25 cellular contexts compared by ENCODE assay signal in genomic region chrX:39981946-39982345, GRCh38.
DNase-seq lines count a peak whose midpoint lies in the region; ATAC-seq, FAIRE-seq and TF ChIP-seq lines count a peak whose summit lies in the region.
"Had no signal": no experiment of that assay in that cellular context is flagged by ENCODE, and none has a peak within 500 bp of the region (broad histone marks: within the 10 kb centered on the region; RNA-seq: fewer than 3 reads in every experiment).

No MANE protein-coding gene starts in this region.

- DNase-seq in activated naive CD8-positive, alpha-beta T cell treated with anti-CD3 and anti-CD28 coated beads, Interleukin-2, amount 50 U/mL, for 24 hours: no peak
- DNase-seq in activated naive CD8-positive, alpha-beta T cell treated with anti-CD3 and anti-CD28 coated beads for 36 hours: no peak
- no peak for DNase-seq in K562 (ENCODE audit: extremely low read depth in 1 of 4, low spot score in 3 of 4)
- DNase-seq in myocyte (ENCODE audit: low read depth): peak; percentile 59
- DNase-seq in tibial artery: no peak
- no peak for DNase-seq in HT-29 (ENCODE audit: low spot score)
- DNase-seq: CD4-positive, alpha-beta T cell; CD8-positive, alpha-beta memory T cell; DMS 273 treated with DMSO at 0.1 percent for 48 hours; DMS79; EL; GDM1; GOT3; HFFc6 had no signal

- in situ Hi-C loops in K562 (cut with MboI): no loop called here

- no peaks in the 10 kb centered on the region for H3K9me3 Mint-ChIP-seq in activated naive CD8-positive, alpha-beta T cell treated with anti-CD3 and anti-CD28 coated beads, Interleukin-2, amount 50 U/mL, for 24 hours
- no peaks in the 10 kb centered on the region for H3K9me3 Mint-ChIP-seq in activated naive CD8-positive, alpha-beta T cell treated with anti-CD3 and anti-CD28 coated beads for 36 hours
- H3K9me3 Mint-ChIP-seq: CD4-positive, alpha-beta T cell; HFFc6 had no signal

- H3K27ac Mint-ChIP-seq in activated naive CD8-positive, alpha-beta T cell treated with anti-CD3 and anti-CD28 coated beads, Interleukin-2, amount 50 U/mL, for 24 hours: no peak overlapping the region
- H3K27ac Mint-ChIP-seq in activated naive CD8-positive, alpha-beta T cell treated with anti-CD3 and anti-CD28 coated beads for 36 hours: no peak overlapping the region
- H3K27ac Mint-ChIP-seq: B cell; CD4-positive, alpha-beta T cell; CD8-positive, alpha-beta memory T cell; HFFc6 had no signal

- WGBS in K562 (ENCODE audit: insufficient coverage, low coverage, missing lambda C conversion rate): 61% methylated on average over 3 of the region's 3 CpGs

- TF ChIP-seq RAD21 in K562 (CRISPR knock-in tag; conservative IDR thresholded peaks at IDR 0.05 in 1 of 2, IDR thresholded peaks at IDR 0.05 in 1 of 2): no peak

- H3K4me1 ChIP-seq in K562 (replicated peaks in 1 of 2; ENCODE audit: control insufficient read depth in 2 of 2, insufficient read depth in 2 of 2, low read length in 2 of 2): peaks cover 0 to 3% of the 10 kb centered on the region in 2 experiments; a peak in 1 of 5 replicates
- H3K4me1 ChIP-seq in tibial artery: no peaks in the 10 kb centered on the region
- H3K4me1 ChIP-seq: HAP-1 had no signal

- no peak overlapping the region for H3K4me3 ChIP-seq in K562
- no peak overlapping the region for H3K4me3 ChIP-seq in tibial artery
- H3K4me3 ChIP-seq: BLaER1, HAP-1 had no signal

- ATAC-seq in activated naive CD8-positive, alpha-beta T cell treated with anti-CD3 and anti-CD28 coated beads, Interleukin-2, amount 50 U/mL, for 24 hours: peak; percentile 46
- ATAC-seq in K562 (no peak), esophagus mucosa (no peak)

- H3K79me2 ChIP-seq in K562 (ENCODE audit: control insufficient read depth, insufficient read depth, low read length): no peaks in the 10 kb centered on the region

- no peaks in the 10 kb centered on the region for H3K36me3 ChIP-seq in K562 (ENCODE audit: control insufficient read depth, insufficient read depth, low read length)
- no peaks in the 10 kb centered on the region for H3K36me3 ChIP-seq in tibial artery
- H3K36me3 ChIP-seq: BLaER1, HAP-1 had no signal

- no peaks in the 10 kb centered on the region for H3K27me3 Mint-ChIP-seq in activated naive CD8-positive, alpha-beta T cell treated with anti-CD3 and anti-CD28 coated beads, Interleukin-2, amount 50 U/mL, for 24 hours
- H3K27me3 Mint-ChIP-seq in activated naive CD8-positive, alpha-beta T cell treated with anti-CD3 and anti-CD28 coated beads for 36 hours: no peaks in the 10 kb centered on the region
- H3K27me3 Mint-ChIP-seq: B cell; CD4-positive, alpha-beta T cell had no signal

- intact Hi-C loops in K562 (cut with micrococcal nuclease) (no loop called here), tibial artery (cut with DNase I; ENCODE audit: low total_unique reads) (no loop called here)

- no TSS peak for BruUV-seq in K562 (replicated peaks; lab: Mats Ljungman, UMichigan)

- no peak overlapping the region for H2AFZ ChIP-seq in K562 (ENCODE audit: low read depth, low read length)

- no peak overlapping the region for H3K4me3 Mint-ChIP-seq in activated naive CD8-positive, alpha-beta T cell treated with anti-CD3 and anti-CD28 coated beads, Interleukin-2, amount 50 U/mL, for 24 hours
- no peak overlapping the region for H3K4me3 Mint-ChIP-seq in activated naive CD8-positive, alpha-beta T cell treated with anti-CD3 and anti-CD28 coated beads for 36 hours
- H3K4me3 Mint-ChIP-seq: B cell; CD14-positive monocyte; CD4-positive, alpha-beta T cell; CD8-positive, alpha-beta memory T cell; HFFc6 had no signal

- peaks cover 11% of the 10 kb centered on the region for H3K4me1 Mint-ChIP-seq in activated naive CD8-positive, alpha-beta T cell treated with anti-CD3 and anti-CD28 coated beads, Interleukin-2, amount 50 U/mL, for 24 hours
- no peaks in the 10 kb centered on the region for H3K4me1 Mint-ChIP-seq in activated naive CD8-positive, alpha-beta T cell treated with anti-CD3 and anti-CD28 coated beads for 36 hours
- H3K4me1 Mint-ChIP-seq: B cell; CD8-positive, alpha-beta memory T cell had no signal

- TF ChIP-seq CTCF in K562 (IDR thresholded peaks at IDR 0.05 in 2 of 3, conservative IDR thresholded peaks at IDR 0.05 in 1 of 3; ENCODE audit: insufficient read depth in 2 of 3, low read depth in 1 of 3, low read length in 3 of 3) (no peak), tibial artery (IDR thresholded peaks at IDR 0.05) (no peak)

- CTCF ChIA-PET in K562 (lab: Yijun Ruan, JAX; ENCODE audit: low intra/inter-chr PET ratio): no interaction called here

- POLR2A ChIA-PET in K562 (lab: Yijun Ruan, JAX): interaction anchor here (0.7 kb wide), 1 partner anchor 1236 kb away, joined by 3 read pairs; no protein-coding TSS in a partner anchor

- H4K20me1 ChIP-seq in K562 (replicated peaks; ENCODE audit: control insufficient read depth, insufficient read depth, low read length): no peaks in the 10 kb centered on the region
- H4K20me1 ChIP-seq: BLaER1 had no signal

- H3K9ac ChIP-seq in K562 (ENCODE audit: insufficient read depth in 1 of 2, low read depth in 2 of 2, low read length in 2 of 2): no peak overlapping the region
- H3K9ac ChIP-seq: BLaER1 had no signal

- H3K9me1 ChIP-seq in K562 (ENCODE audit: control insufficient read depth, insufficient read depth, low read length): no peaks in the 10 kb centered on the region

- H3K27me3 ChIP-seq in K562 (ENCODE audit: control insufficient read depth in 2 of 2, insufficient read depth in 2 of 2, low read length in 2 of 2): no peaks in the 10 kb centered on the region; a peak in 1 of 5 replicates
- H3K27me3 ChIP-seq in tibial artery: no peaks in the 10 kb centered on the region
- H3K27me3 ChIP-seq: BLaER1 had no signal

- H3K27ac ChIP-seq in K562 (ENCODE audit: extremely low read depth, low read depth, low read length): no peak overlapping the region
- no peak overlapping the region for H3K27ac ChIP-seq in tibial artery
- H3K27ac ChIP-seq: 22Rv1, BLaER1 had no signal

- no peaks in the 10 kb centered on the region for H3K36me3 Mint-ChIP-seq in activated naive CD8-positive, alpha-beta T cell treated with anti-CD3 and anti-CD28 coated beads, Interleukin-2, amount 50 U/mL, for 24 hours (ENCODE audit: low read depth)
- no peaks in the 10 kb centered on the region for H3K36me3 Mint-ChIP-seq in activated naive CD8-positive, alpha-beta T cell treated with anti-CD3 and anti-CD28 coated beads for 36 hours
- H3K36me3 Mint-ChIP-seq: CD14-positive monocyte; CD8-positive, alpha-beta memory T cell had no signal

- TF ChIP-seq POLR2A in K562 (conservative IDR thresholded peaks at IDR 0.05): no peak

- H3K9me3 ChIP-seq in K562 (replicated peaks; ENCODE audit: control insufficient read depth, insufficient read depth, low read depth, low read length): no peaks in the 10 kb centered on the region
- peaks cover 0 to 4% (median 0%) of the 10 kb centered on the region in 3 donors for H3K9me3 ChIP-seq in tibial artery
- H3K9me3 ChIP-seq: BLaER1, HAP-1 had no signal

- FAIRE-seq in K562 (lab: Jason Lieb, UNC): no peak
- FAIRE-seq: A204.1, D721Med, GM12891, GM18507, H54 had no signal

- no peak for TF ChIP-seq EP300 in K562 (IDR thresholded peaks at IDR 0.05; ENCODE audit: low read length)

- no peak overlapping the region for H3K4me2 ChIP-seq in K562 (ENCODE audit: insufficient read depth, low read length)
- H3K4me2 ChIP-seq: BLaER1 had no signal

TF ChIP-seq in K562, 482 proteins besides CTCF, POLR2A, EP300 and RAD21:
- peak; percentile 52; the same call in 1 of the 2 replicates for TF ChIP-seq PKNOX1 (IDR thresholded peaks at IDR 0.05)
- no peak for TF ChIP-seq BDP1 (IDR thresholded peaks at IDR 0.05; ENCODE audit: insufficient read depth, insufficient read length)
- TF ChIP-seq ZEB2 (IDR thresholded peaks at IDR 0.05): no peak
TF ChIP-seq in K562: peak in this region for 1.
